In the genomic region with DNA sequence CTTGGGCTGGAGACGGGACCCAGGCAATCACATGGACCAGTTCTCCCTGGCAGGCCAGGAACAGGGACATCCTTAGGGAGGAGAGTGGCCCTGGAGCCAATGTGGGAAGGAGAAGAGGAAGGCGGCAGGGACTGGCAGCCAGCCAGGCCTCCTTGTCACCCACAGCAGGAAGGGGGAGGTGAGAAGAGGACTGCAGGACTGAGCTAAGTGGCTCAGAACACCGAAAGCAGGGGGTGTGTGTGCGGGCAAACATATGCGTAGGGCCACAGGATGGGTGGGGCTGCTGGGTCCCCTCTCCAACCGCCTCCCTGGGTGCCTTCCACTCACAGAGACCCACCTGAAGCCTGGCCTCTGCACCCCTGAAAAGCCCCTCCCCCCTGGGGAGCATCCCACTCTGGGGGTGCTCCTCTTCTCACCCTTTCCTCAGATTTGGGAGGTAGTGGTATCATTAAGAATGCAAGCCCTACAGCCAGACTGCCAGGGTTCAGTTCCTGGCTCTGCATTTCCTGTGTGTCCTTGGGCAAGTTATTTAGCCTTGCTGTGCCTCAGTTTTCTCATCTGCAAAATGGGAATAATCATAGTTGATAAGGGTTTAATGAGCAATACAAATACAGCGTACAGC, we compare ENCODE assay signal across 8 cellular contexts. TPM values are rescaled to one million over a fixed set of nuclear protein-coding genes. Genes with fewer than 3 reads are reported as not detected.
A peak's percentile ranks its signal among the peaks of the same experiment; 100 is the strongest.
DNase-seq lines count a peak whose midpoint lies in the region; ATAC-seq and TF ChIP-seq lines count a peak whose summit lies in the region.

No MANE protein-coding gene starts in this region.

- peaks cover 19% of the 10 kb centered on the region for H3K36me3 Mint-ChIP-seq in activated CD4-positive, alpha-beta T cell treated with anti-CD3 and anti-CD28 coated beads, Interleukin-2, amount 10 ng/mL, durations not matched to agents 24 days and 14 days (ENCODE audit: low read depth)

- no peak for ATAC-seq in HG03571 (IDR thresholded peaks at IDR 0.05; ENCODE audit: unreplicated experiment)

- no peak for TF ChIP-seq EP300 in stomach (IDR thresholded peaks at IDR 0.05)

- H3K9me3 ChIP-seq in KOPT-K1 (ENCODE audit: insufficient read depth, low read length, poor library complexity, severe bottlenecking) (no peaks in the 10 kb centered on the region), left ventricle myocardium inferior (replicated peaks) (no peaks in the 10 kb centered on the region), stomach (no peaks in the 10 kb centered on the region)

- H3K4me1 Mint-ChIP-seq in activated CD4-positive, alpha-beta T cell treated with anti-CD3 and anti-CD28 coated beads, Interleukin-2, amount 10 ng/mL, durations not matched to agents 24 days and 14 days = peaks cover 52% of the 10 kb centered on the region

- H3K4me3 ChIP-seq in left ventricle myocardium inferior (no peak overlapping the region), stomach (no peak overlapping the region)

- intact Hi-C loops in activated CD4-positive, alpha-beta T cell treated with anti-CD3 and anti-CD28 coated beads, Interleukin-2, amount 10 ng/mL, durations not matched to agents 24 days and 14 days (cut with micrococcal nuclease) = no loop called here
- intact Hi-C loops in left ventricle myocardium inferior (cut with micrococcal nuclease) = no loop called here
- intact Hi-C loops in stomach (cut with DNase I; ENCODE audit: low total_unique reads) = no loop called here

- peaks cover 3% of the 10 kb centered on the region for H3K27me3 Mint-ChIP-seq in activated CD4-positive, alpha-beta T cell treated with anti-CD3 and anti-CD28 coated beads, Interleukin-2, amount 10 ng/mL, durations not matched to agents 24 days and 14 days

- no peaks in the 10 kb centered on the region for H3K36me3 ChIP-seq in KOPT-K1 (ENCODE audit: insufficient read depth, low read length)
- peaks cover 10% of the 10 kb centered on the region for H3K36me3 ChIP-seq in left ventricle myocardium inferior
- peaks cover 0 to 22% (median 10%) of the 10 kb centered on the region in 4 donors for H3K36me3 ChIP-seq in stomach

- peak overlapping the region; percentile 56 for H3K4me3 Mint-ChIP-seq in activated CD4-positive, alpha-beta T cell treated with anti-CD3 and anti-CD28 coated beads, Interleukin-2, amount 10 ng/mL, durations not matched to agents 24 days and 14 days

- H3K27me3 ChIP-seq in left ventricle myocardium inferior (ENCODE audit: low read depth) (no peaks in the 10 kb centered on the region), stomach (peaks cover 0 to 11% (median 0%) of the 10 kb centered on the region in 3 donors)

- DNase-seq in DMS79 treated with DMSO at 0.1 percent for 48 hours (lab: John Stamatoyannopoulos, UW) (peak; percentile 73), left ventricle myocardium inferior (peak; percentile 76), stomach (peak; percentile 84), SK-N-DZ (ENCODE audit: low spot score) (no peak), RPMI8226 (no peak)
- DNase-seq in activated CD4-positive, alpha-beta T cell treated with anti-CD3 and anti-CD28 coated beads, Interleukin-2, amount 10 ng/mL, durations not matched to agents 24 days and 14 days = peak; percentile 83

- no peak for TF ChIP-seq POLR2A in stomach (IDR thresholded peaks at IDR 0.05)

- H3K27ac Mint-ChIP-seq in activated CD4-positive, alpha-beta T cell treated with anti-CD3 and anti-CD28 coated beads, Interleukin-2, amount 10 ng/mL, durations not matched to agents 24 days and 14 days = peak overlapping the region; percentile 83

- no peaks in the 10 kb centered on the region for H3K9me3 Mint-ChIP-seq in activated CD4-positive, alpha-beta T cell treated with anti-CD3 and anti-CD28 coated beads, Interleukin-2, amount 10 ng/mL, durations not matched to agents 24 days and 14 days

- H3K4me1 ChIP-seq in left ventricle myocardium inferior (peaks cover 83% of the 10 kb centered on the region), stomach (peaks cover 47 to 74% (median 64%) of the 10 kb centered on the region in 4 donors)

- H3K27ac ChIP-seq in KOPT-K1 (ENCODE audit: low read depth, low read length, poor library complexity, severe bottlenecking) = peak overlapping the region; percentile 75
- H3K27ac ChIP-seq in left ventricle myocardium inferior (replicated peaks) = peak overlapping the region; percentile 92
- H3K27ac ChIP-seq in stomach = peak overlapping the region; percentile 18 to 79 (median 73)

- 23 to 41% (median 35%) methylated on average over 6 to 7 of the region's 7 CpGs for WGBS in stomach, 5 donors

- TF ChIP-seq CTCF in left ventricle myocardium inferior (IDR thresholded peaks at IDR 0.05; ENCODE audit: borderline replicate concordance) (no peak), stomach (IDR thresholded peaks at IDR 0.05) (no peak)

RNA-seq across cellular contexts. Expression of gene PNMT, which starts 8.1 kb away (rescaled TPM):
- not detected in 2 replicates for total RNA-seq in activated CD4-positive, alpha-beta T cell treated with anti-CD3 and anti-CD28 coated beads, Interleukin-2, amount 10 ng/mL, durations not matched to agents 24 days and 14 days
- total RNA-seq in left ventricle myocardium inferior (7.6 TPM), stomach (1 to 10 TPM in 2 of 5 donors, under 1 TPM in 1, not detected in 2; 0.45 to 9.0 (median 2.9) TPM)
- 10 to 100 TPM in 2 of 3 donors, 1 to 10 TPM in 1; 5.3 to 16.6 (median 13.0) TPM for polyA plus RNA-seq in stomach
- polyA plus RNA-seq in SK-N-DZ (2014; cell fraction: cytosol; rRNA removed) = 2.4 and 3.4 TPM in 2 replicates
- 6.0 and 7.2 TPM in 2 replicates for polyA plus RNA-seq in SK-N-DZ (2014; cell fraction: nucleus; rRNA removed)

RNA-seq across cellular contexts. Expression of gene TCAP, which starts 11.2 kb away (rescaled TPM):
- 0.83 and 1.0 TPM in 2 replicates for total RNA-seq in activated CD4-positive, alpha-beta T cell treated with anti-CD3 and anti-CD28 coated beads, Interleukin-2, amount 10 ng/mL, durations not matched to agents 24 days and 14 days
- total RNA-seq in left ventricle myocardium inferior (5,825 TPM), stomach (1 to 10 TPM in 1 of 5 donors, under 1 TPM in 2, not detected in 2; 0.89 to 4.3 (median 0.92) TPM)
- 10 to 100 TPM in 1 of 3 donors, 1 to 10 TPM in 1, under 1 TPM in 1; 0.88 to 14.1 (median 3.5) TPM for polyA plus RNA-seq in stomach
- polyA plus RNA-seq in SK-N-DZ (2014; cell fraction: cytosol; rRNA removed) = 0.58 and 1.0 TPM in 2 replicates
- polyA plus RNA-seq in SK-N-DZ (2014; cell fraction: nucleus; rRNA removed) = 7.8 and 8.8 TPM in 2 replicates

RNA-seq across cellular contexts. Expression of gene PGAP3, which starts 11.5 kb away (rescaled TPM):
- total RNA-seq in activated CD4-positive, alpha-beta T cell treated with anti-CD3 and anti-CD28 coated beads, Interleukin-2, amount 10 ng/mL, durations not matched to agents 24 days and 14 days = 12.5 and 13.5 TPM in 2 replicates
- total RNA-seq in left ventricle myocardium inferior (10.7 TPM), stomach (10 to 100 TPM in 3 of 5 donors, 1 to 10 TPM in 2; 3.2 to 42.9 (median 22.4) TPM)
- polyA plus RNA-seq in stomach = 10 to 100 TPM in 2 of 3 donors, 1 to 10 TPM in 1; 9.1 to 21.5 (median 11.2) TPM
- 7.3 and 8.6 TPM in 2 replicates for polyA plus RNA-seq in SK-N-DZ (2014; cell fraction: cytosol; rRNA removed)
- polyA plus RNA-seq in SK-N-DZ (2014; cell fraction: nucleus; rRNA removed) = 35.0 and 37.2 TPM in 2 replicates

RNA-seq across cellular contexts. Expression of gene ERBB2, which starts 23.6 kb away (rescaled TPM):
- 3.1 and 4.3 TPM in 2 replicates for total RNA-seq in activated CD4-positive, alpha-beta T cell treated with anti-CD3 and anti-CD28 coated beads, Interleukin-2, amount 10 ng/mL, durations not matched to agents 24 days and 14 days
- total RNA-seq in left ventricle myocardium inferior = 61.0 TPM
- total RNA-seq in stomach = 100 to 1,000 TPM in 2 of 5 donors, 10 to 100 TPM in 3; 53.1 to 402 (median 81.7) TPM
- 10 to 100 TPM; 13.1 to 47.7 (median 25.3) TPM for polyA plus RNA-seq in stomach
- polyA plus RNA-seq in SK-N-DZ (2014; cell fraction: cytosol; rRNA removed) = 5.2 and 7.0 TPM in 2 replicates
- 27.2 and 37.7 TPM in 2 replicates for polyA plus RNA-seq in SK-N-DZ (2014; cell fraction: nucleus; rRNA removed)

RNA-seq across cellular contexts. Expression of gene STARD3, which starts 39.4 kb away (rescaled TPM):
- 53.6 and 60.3 TPM in 2 replicates for total RNA-seq in activated CD4-positive, alpha-beta T cell treated with anti-CD3 and anti-CD28 coated beads, Interleukin-2, amount 10 ng/mL, durations not matched to agents 24 days and 14 days
- total RNA-seq in left ventricle myocardium inferior (15.7 TPM), stomach (1,000 to 10,000 TPM in 1 of 5 donors, 100 to 1,000 TPM in 1, 10 to 100 TPM in 3; 26.4 to 1,091 (median 72.1) TPM)
- polyA plus RNA-seq in stomach = 10 to 100 TPM; 28.1 to 53.5 (median 30.8) TPM
- 43.9 and 56.0 TPM in 2 replicates for polyA plus RNA-seq in SK-N-DZ (2014; cell fraction: cytosol; rRNA removed)
- 112 and 125 TPM in 2 replicates for polyA plus RNA-seq in SK-N-DZ (2014; cell fraction: nucleus; rRNA removed)

Comparison
In these comparisons a context has a peak if more than half of its experiments do, and no peak if none do; other contexts are left out.
1. DNase-seq: peak in DMS79 treated with DMSO at 0.1 percent for 48 hours (single experiment), activated CD4-positive, alpha-beta T cell treated with anti-CD3 and anti-CD28 coated beads, Interleukin-2, amount 10 ng/mL, durations not matched to agents 24 days and 14 days (single experiment), left ventricle myocardium inferior (single experiment) and stomach (single experiment); none in SK-N-DZ (single experiment) and RPMI8226 (single experiment).
2. RNA of gene TCAP, which starts 11.2 kb away (total RNA-seq): 5,825 TPM in left ventricle myocardium inferior (single experiment); 0.83 to 1.0 TPM in activated CD4-positive, alpha-beta T cell treated with anti-CD3 and anti-CD28 coated beads, Interleukin-2, amount 10 ng/mL, durations not matched to agents 24 days and 14 days and 0.89 to 4.3 TPM in stomach; every median in the first group is over 1,000 times any median in the second.
3. Peak in every context shown above with its lines, with median percentiles within 50 percentile points of each other: H3K27ac ChIP-seq.